In the genomic region with DNA sequence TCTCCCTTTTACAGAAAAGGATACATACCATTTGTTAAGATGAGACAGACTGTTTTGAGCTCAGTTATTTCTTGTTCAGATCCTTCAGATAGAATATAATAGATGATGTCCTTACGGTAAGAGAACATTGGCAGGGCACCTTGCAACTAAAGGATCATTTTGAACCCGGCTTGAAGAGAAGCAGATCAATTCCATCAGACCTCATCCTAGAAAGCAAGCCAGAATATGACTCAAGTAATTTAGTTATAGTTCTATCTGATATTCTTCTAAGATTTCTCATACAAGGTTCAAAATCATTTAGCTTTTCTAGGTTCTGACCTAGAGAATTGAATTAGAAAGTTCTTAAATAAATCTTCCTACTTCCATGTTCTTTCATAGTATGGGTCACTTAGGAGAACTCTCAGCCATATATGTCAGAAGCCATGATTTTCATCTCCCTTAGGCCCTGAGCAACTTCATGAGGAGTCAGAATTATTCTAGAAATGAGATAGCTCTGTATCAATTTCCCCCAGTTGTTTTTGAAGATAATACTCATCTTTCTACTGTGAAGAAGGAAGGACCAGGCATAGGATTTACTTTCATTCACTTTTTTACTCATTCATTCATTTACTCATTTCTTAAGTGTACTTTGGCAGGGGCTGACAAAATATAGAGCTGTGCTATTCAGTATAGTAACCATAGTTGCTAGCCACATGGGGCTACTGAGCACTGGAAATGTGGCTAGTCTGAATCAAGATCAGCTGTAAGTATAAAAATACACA, we compare ENCODE assay signal across 22 cellular contexts. TPM values are rescaled to one million over a fixed set of nuclear protein-coding genes. Genes with fewer than 3 reads are reported as not detected.
DNase-seq lines count a peak whose midpoint lies in the region; ATAC-seq, FAIRE-seq and TF ChIP-seq lines count a peak whose summit lies in the region.
"Had no signal": no experiment of that assay in that cellular context is flagged by ENCODE, and none has a peak within 500 bp of the region (broad histone marks: within the 10 kb centered on the region; RNA-seq: fewer than 3 reads in every experiment).

No MANE protein-coding gene starts in this region.

- no peaks in the 10 kb centered on the region for H3K9me2 ChIP-seq in Loucy (replicated peaks; ENCODE audit: low read depth, low read length)

- DNase-seq in HepG2 (ENCODE audit: low spot score) (no peak), right lobe of liver (no peak)
- no peak for DNase-seq in activated naive CD8-positive, alpha-beta T cell treated with anti-CD3 and anti-CD28 coated beads, Interleukin-2, amount 10 ng/mL, durations not matched to agents 7 days and 5 days
- no peak for DNase-seq in stimulated activated naive CD8-positive, alpha-beta T cell treated with anti-CD3 and anti-CD28 coated beads, Interleukin-15, amount 100 ng/mL, for 72 hours
- DNase-seq: activated B cell treated with CpG ODN at 0.5 μM for 24 hours; adrenal gland; Caco-2; foreskin fibroblast; NCI-H1417 treated with DMSO at 0.1 percent for 48 hours; NCI-H524 treated with DMSO at 0.1 percent for 48 hours; stimulated activated naive CD4-positive, alpha-beta T cell had no signal

- H3K4me3 Mint-ChIP-seq in activated naive CD8-positive, alpha-beta T cell treated with anti-CD3 and anti-CD28 coated beads, Interleukin-2, amount 10 ng/mL, durations not matched to agents 7 days and 5 days = no peak overlapping the region
- peak overlapping the region in 1 of 2 donors; percentile 0 for H3K4me3 Mint-ChIP-seq in stimulated activated naive CD8-positive, alpha-beta T cell treated with anti-CD3 and anti-CD28 coated beads, Interleukin-15, amount 100 ng/mL, for 72 hours
- H3K4me3 Mint-ChIP-seq: activated B cell treated with CpG ODN at 0.5 μM for 24 hours had no signal

- H4K20me1 ChIP-seq in HepG2 (ENCODE audit: insufficient read depth, low read length) (0 out of 2 replicates have a peak, but pooled peaks cover 2% of the 10 kb centered on the region), Loucy (ENCODE audit: insufficient read depth, low read length, poor library complexity, severe bottlenecking) (peaks cover 54% of the 10 kb centered on the region)

- H3K36me3 ChIP-seq in HepG2 (replicated peaks in 1 of 2; ENCODE audit: control insufficient read depth in 1 of 2, insufficient read depth in 2 of 2, low read length in 2 of 2) (peaks cover 8 to 41% of the 10 kb centered on the region in 2 experiments; a peak in 4 of 5 replicates), right lobe of liver (peaks cover 0 to 3% (median 0%) of the 10 kb centered on the region in 4 donors), Loucy (ENCODE audit: insufficient read depth, low read length) (peaks cover 45% of the 10 kb centered on the region)

- H3K27me3 Mint-ChIP-seq in activated naive CD8-positive, alpha-beta T cell treated with anti-CD3 and anti-CD28 coated beads, Interleukin-2, amount 10 ng/mL, durations not matched to agents 7 days and 5 days = no peaks in the 10 kb centered on the region
- no peaks in the 10 kb centered on the region for H3K27me3 Mint-ChIP-seq in stimulated activated naive CD8-positive, alpha-beta T cell treated with anti-CD3 and anti-CD28 coated beads, Interleukin-15, amount 100 ng/mL, for 72 hours
- H3K27me3 Mint-ChIP-seq: activated B cell treated with CpG ODN at 0.5 μM for 24 hours had no signal

- peaks cover 8% of the 10 kb centered on the region for H3K4me1 ChIP-seq in HepG2 (ENCODE audit: insufficient read depth, low read length)
- no peaks in the 10 kb centered on the region for H3K4me1 ChIP-seq in right lobe of liver
- peaks cover 54% of the 10 kb centered on the region for H3K4me1 ChIP-seq in Loucy (ENCODE audit: insufficient read depth, low read length, poor library complexity, severe bottlenecking)
- H3K4me1 ChIP-seq: Caco-2, right atrium auricular region had no signal

- no peaks in the 10 kb centered on the region for H3K9me3 Mint-ChIP-seq in activated naive CD8-positive, alpha-beta T cell treated with anti-CD3 and anti-CD28 coated beads, Interleukin-2, amount 10 ng/mL, durations not matched to agents 7 days and 5 days
- no peaks in the 10 kb centered on the region for H3K9me3 Mint-ChIP-seq in stimulated activated naive CD8-positive, alpha-beta T cell treated with anti-CD3 and anti-CD28 coated beads, Interleukin-15, amount 100 ng/mL, for 72 hours
- H3K9me3 Mint-ChIP-seq: activated B cell treated with CpG ODN at 0.5 μM for 24 hours had no signal

- no peak for FAIRE-seq in HepG2 (lab: Jason Lieb, UNC)
- FAIRE-seq: keratinocyte had no signal

- H3K4me3 ChIP-seq in HepG2 (replicated peaks in 1 of 3; ENCODE audit: insufficient read depth in 1 of 3, low read depth in 2 of 3, low read length in 3 of 3) (no peak overlapping the region), right lobe of liver (no peak overlapping the region), Loucy (ENCODE audit: low read length, poor library complexity, severe bottlenecking) (peak overlapping the region; percentile 45)
- H3K4me3 ChIP-seq: adrenal gland, lung, right atrium auricular region, tibial nerve had no signal

- intact Hi-C loops in HepG2 (cut with micrococcal nuclease; ENCODE audit: unreplicated experiment) = no loop called here
- intact Hi-C loops in right lobe of liver (cut with DNase I) = no loop called here

- no peaks in the 10 kb centered on the region for H3K27me3 ChIP-seq in HepG2 (ENCODE audit: control insufficient read depth in 1 of 2, insufficient read depth in 2 of 2, low read length in 2 of 2)
- H3K27me3 ChIP-seq in right lobe of liver = no peaks in the 10 kb centered on the region
- no peaks in the 10 kb centered on the region for H3K27me3 ChIP-seq in Loucy (ENCODE audit: insufficient read depth, low read length, poor library complexity, severe bottlenecking)
- H3K27me3 ChIP-seq: adrenal gland, right atrium auricular region, tibial nerve had no signal

- TF ChIP-seq RAD21 in HepG2 (CRISPR knock-in tag; IDR thresholded peaks at IDR 0.05) = no peak

- H3K4me1 Mint-ChIP-seq in activated naive CD8-positive, alpha-beta T cell treated with anti-CD3 and anti-CD28 coated beads, Interleukin-2, amount 10 ng/mL, durations not matched to agents 7 days and 5 days = peaks cover 36% of the 10 kb centered on the region
- H3K4me1 Mint-ChIP-seq in stimulated activated naive CD8-positive, alpha-beta T cell treated with anti-CD3 and anti-CD28 coated beads, Interleukin-15, amount 100 ng/mL, for 72 hours = peaks cover 63% of the 10 kb centered on the region

- H2AFZ ChIP-seq in HepG2 (ENCODE audit: low read length) = no peak overlapping the region
- H2AFZ ChIP-seq in Loucy (ENCODE audit: low read length) = no peak overlapping the region

- H3K27ac Mint-ChIP-seq in activated naive CD8-positive, alpha-beta T cell treated with anti-CD3 and anti-CD28 coated beads, Interleukin-2, amount 10 ng/mL, durations not matched to agents 7 days and 5 days = peak overlapping the region; percentile 9
- H3K27ac Mint-ChIP-seq in stimulated activated naive CD8-positive, alpha-beta T cell treated with anti-CD3 and anti-CD28 coated beads, Interleukin-15, amount 100 ng/mL, for 72 hours = peak overlapping the region in 1 of 2 donors; percentile 42
- H3K27ac Mint-ChIP-seq: activated B cell treated with CpG ODN at 0.5 μM for 24 hours had no signal

- H3K27ac ChIP-seq in HepG2 (ENCODE audit: extremely low read length, insufficient read depth, low read length) = no peak overlapping the region
- H3K27ac ChIP-seq in right lobe of liver = no peak overlapping the region
- H3K27ac ChIP-seq: adrenal gland, epithelial cell of prostate, right atrium auricular region, tibial nerve had no signal

- H3K4me2 ChIP-seq in HepG2 (ENCODE audit: low read depth, low read length) = no peak overlapping the region
- peak overlapping the region; percentile 98 for H3K4me2 ChIP-seq in Loucy (ENCODE audit: low read depth, low read length, poor library complexity, severe bottlenecking)

- ATAC-seq in HepG2 = no peak
- ATAC-seq in right lobe of liver = no peak
- no peak for ATAC-seq in activated naive CD8-positive, alpha-beta T cell treated with anti-CD3 and anti-CD28 coated beads, Interleukin-2, amount 10 ng/mL, durations not matched to agents 7 days and 5 days (ENCODE audit: low read depth)
- ATAC-seq in stimulated activated naive CD8-positive, alpha-beta T cell treated with anti-CD3 and anti-CD28 coated beads, Interleukin-15, amount 100 ng/mL, for 72 hours = peak; percentile 92
- ATAC-seq in GM21528 (IDR thresholded peaks at IDR 0.05; ENCODE audit: low FRiP score, unreplicated experiment) = no peak
- ATAC-seq in GM19463 (IDR thresholded peaks at IDR 0.05; ENCODE audit: unreplicated experiment) = no peak
- ATAC-seq: Right ventricle myocardium inferior had no signal

- BruUV-seq in HepG2 (replicated peaks; lab: Mats Ljungman, UMichigan) = no TSS peak

- CTCF ChIA-PET in HepG2 (lab: Yijun Ruan, JAX; ENCODE audit: low intra/inter-chr PET ratio, low total read pairs) = interaction anchor here (1.5 kb wide), 1 partner anchor 41 kb away, joined by 5 read pairs; no protein-coding TSS in a partner anchor

- TF ChIP-seq POLR2A in HepG2 (IDR thresholded peaks at IDR 0.05; ENCODE audit: insufficient read depth in 1 of 2, low read depth in 2 of 2, low read length in 2 of 2) (no peak), right lobe of liver (IDR thresholded peaks at IDR 0.05) (no peak)

- POLR2A ChIA-PET in HepG2 (lab: Yijun Ruan, JAX) = interaction anchor here (2.9 kb wide), 1 partner anchor 11 kb away, joined by 18 read pairs; a partner anchor contains a TSS
- POLR2A ChIA-PET in activated naive CD8-positive, alpha-beta T cell treated with anti-CD3 and anti-CD28 coated beads, Interleukin-2, amount 10 ng/mL, durations not matched to agents 7 days and 5 days (lab: Charles Lee) = interaction anchor here (0.9 to 3.1 kb wide), 4 partner anchors 11 to 45 kb away, joined by 3 to 20 read pairs (median 10); a partner anchor contains a TSS

- no peaks in the 10 kb centered on the region; the same call in 1 of the 2 replicates for H3F3A ChIP-seq in Loucy (ENCODE audit: low read depth)

- 98% methylated on average over 2 of the region's 2 CpGs for WGBS in HepG2 (ENCODE audit: low lambda C conversion rate)
- 93% methylated on average over 2 of the region's 2 CpGs for WGBS in right lobe of liver (ENCODE audit: insufficient coverage, low coverage, low lambda C conversion rate, missing lambda C conversion rate)

- TF ChIP-seq CTCF in HepG2 (CRISPR knock-in tag; IDR thresholded peaks at IDR 0.05) (no peak), right lobe of liver (IDR thresholded peaks at IDR 0.05) (no peak), Loucy (conservative IDR thresholded peaks at IDR 0.05; ENCODE audit: low read length) (no peak)

- in situ Hi-C loops in HepG2 (cut with HindIII; ENCODE audit: extremely low pct_ligation_motif_present, low pct_unique_long_range_greater_than_20kb) = no loop called here

- H3K36me3 Mint-ChIP-seq in activated naive CD8-positive, alpha-beta T cell treated with anti-CD3 and anti-CD28 coated beads, Interleukin-2, amount 10 ng/mL, durations not matched to agents 7 days and 5 days = peaks cover 43% of the 10 kb centered on the region

- H3K79me2 ChIP-seq in HepG2 (ENCODE audit: insufficient read depth, low read length) = peaks cover 3% of the 10 kb centered on the region
- peaks cover 76% of the 10 kb centered on the region for H3K79me2 ChIP-seq in Loucy (ENCODE audit: insufficient read depth, low read length)

- H3K9ac ChIP-seq in HepG2 (ENCODE audit: insufficient read depth, low read depth, low read length) = no peak overlapping the region
- peak overlapping the region; percentile 7 for H3K9ac ChIP-seq in Loucy (ENCODE audit: low read depth, low read length, poor library complexity, severe bottlenecking)

- TF ChIP-seq EP300 in HepG2 (IDR thresholded peaks at IDR 0.05; ENCODE audit: low read depth in 2 of 2, low read length in 2 of 2) (no peak), HepG2 (CRISPR knock-in tag; IDR thresholded peaks at IDR 0.05; ENCODE audit: borderline replicate concordance) (no peak)

- H3K9me3 ChIP-seq in HepG2 (ENCODE audit: low read length) (no peaks in the 10 kb centered on the region), right lobe of liver (no peaks in the 10 kb centered on the region), Loucy (ENCODE audit: insufficient read depth, low read depth, low read length) (no peaks in the 10 kb centered on the region)
- H3K9me3 ChIP-seq: adrenal gland, Caco-2, right atrium auricular region, tibial nerve had no signal

RNA-seq across cellular contexts. Expression of a gene that starts 2.5 kb away (rescaled TPM):
- total RNA-seq in HepG2 (2016; rRNA removed; fragmentation: Illumina TruSeq; extraction: Trizol) = 1.7 and 1.9 TPM in 2 replicates
- 0.30 TPM in 1 of 2 replicates, not detected in the other for total RNA-seq in HepG2 (2016; cell fraction: cytosol; rRNA removed; fragmentation: Illumina TruSeq; extraction: Trizol; ENCODE audit: low read depth)
- 2.0 TPM in 2 replicates for total RNA-seq in HepG2 (2016; cell fraction: insoluble cytoplasmic fraction; rRNA removed; fragmentation: Illumina TruSeq; extraction: Trizol)
- total RNA-seq in HepG2 (2016; cell fraction: membrane; rRNA removed; fragmentation: Illumina TruSeq; extraction: Trizol) = 0.77 and 0.93 TPM in 2 replicates
- 1.3 and 1.6 TPM in 2 replicates for total RNA-seq in HepG2 (2016; cell fraction: nucleus; rRNA removed; fragmentation: Illumina TruSeq; extraction: Trizol)
- polyA plus RNA-seq in HepG2 (2011; rRNA removed) = 2.9 and 3.0 TPM in 2 replicates
- polyA plus RNA-seq in HepG2 (2011; cell fraction: cytosol; rRNA removed) = 2.0 and 3.6 TPM in 2 replicates
- polyA plus RNA-seq in HepG2 (2011; cell fraction: nucleus; rRNA removed) = 3.5 and 4.0 TPM in 2 replicates
- polyA plus RNA-seq in HepG2 (2012) = 2.3 and 2.4 TPM in 2 replicates
- polyA plus RNA-seq in HepG2 (2016; cell fraction: cytosol; fragmentation: Illumina TruSeq; extraction: Trizol; ENCODE audit: low read depth) = 0.19 TPM in 1 of 2 replicates, not detected in the other
- polyA plus RNA-seq in HepG2 (2016; cell fraction: insoluble cytoplasmic fraction; fragmentation: Illumina TruSeq; extraction: Trizol; ENCODE audit: low read depth) = 1.5 and 2.0 TPM in 2 replicates
- polyA plus RNA-seq in HepG2 (2016; cell fraction: membrane; fragmentation: Illumina TruSeq; extraction: Trizol; ENCODE audit: low read depth) = 0.64 and 0.72 TPM in 2 replicates
- 2.1 TPM in 2 replicates for polyA plus RNA-seq in HepG2 (2016; cell fraction: nucleus; fragmentation: Illumina TruSeq; extraction: Trizol; ENCODE audit: insufficient read depth, low read depth)
- 2.2 and 5.1 TPM in 2 replicates for polyA minus RNA-seq in HepG2 (2011; rRNA and poly(A)+ RNA removed; ENCODE audit: low replicate concordance)
- polyA minus RNA-seq in HepG2 (2011; cell fraction: cytosol; rRNA and poly(A)+ RNA removed) = 2.7 and 3.4 TPM in 2 replicates
- polyA minus RNA-seq in HepG2 (2011; cell fraction: nucleus; rRNA and poly(A)+ RNA removed) = 3.2 and 6.3 TPM in 2 replicates
- 1 to 10 TPM in 2 of 6 experiments, under 1 TPM in 3, not detected in 1; 0.69 to 1.6 (median 0.90) TPM for total RNA-seq in right lobe of liver
- 10 to 100 TPM; 10.6 to 13.5 TPM for total RNA-seq in activated naive CD8-positive, alpha-beta T cell treated with anti-CD3 and anti-CD28 coated beads, Interleukin-2, amount 10 ng/mL, durations not matched to agents 7 days and 5 days

RNA-seq across cellular contexts. Expression of a gene that starts 11.4 kb away (rescaled TPM):
- total RNA-seq in HepG2 (2016; rRNA removed; fragmentation: Illumina TruSeq; extraction: Trizol) = 83.0 and 120 TPM in 2 replicates
- 262 and 384 TPM in 2 replicates for total RNA-seq in HepG2 (2016; cell fraction: cytosol; rRNA removed; fragmentation: Illumina TruSeq; extraction: Trizol; ENCODE audit: low read depth)
- total RNA-seq in HepG2 (2016; cell fraction: insoluble cytoplasmic fraction; rRNA removed; fragmentation: Illumina TruSeq; extraction: Trizol) = 80.2 and 129 TPM in 2 replicates
- total RNA-seq in HepG2 (2016; cell fraction: membrane; rRNA removed; fragmentation: Illumina TruSeq; extraction: Trizol) = 165 and 224 TPM in 2 replicates
- 56.6 and 61.7 TPM in 2 replicates for total RNA-seq in HepG2 (2016; cell fraction: nucleus; rRNA removed; fragmentation: Illumina TruSeq; extraction: Trizol)
- polyA plus RNA-seq in HepG2 (2011; rRNA removed) = 152 and 167 TPM in 2 replicates
- 201 and 220 TPM in 2 replicates for polyA plus RNA-seq in HepG2 (2011; cell fraction: cytosol; rRNA removed)
- polyA plus RNA-seq in HepG2 (2011; cell fraction: nucleus; rRNA removed) = 45.6 and 74.1 TPM in 2 replicates
- polyA plus RNA-seq in HepG2 (2012) = 78.5 and 108 TPM in 2 replicates
- 345 and 456 TPM in 2 replicates for polyA plus RNA-seq in HepG2 (2016; cell fraction: cytosol; fragmentation: Illumina TruSeq; extraction: Trizol; ENCODE audit: low read depth)
- polyA plus RNA-seq in HepG2 (2016; cell fraction: insoluble cytoplasmic fraction; fragmentation: Illumina TruSeq; extraction: Trizol; ENCODE audit: low read depth) = 86.2 and 89.6 TPM in 2 replicates
- 169 and 229 TPM in 2 replicates for polyA plus RNA-seq in HepG2 (2016; cell fraction: membrane; fragmentation: Illumina TruSeq; extraction: Trizol; ENCODE audit: low read depth)
- polyA plus RNA-seq in HepG2 (2016; cell fraction: nucleus; fragmentation: Illumina TruSeq; extraction: Trizol; ENCODE audit: insufficient read depth, low read depth) = 90.2 and 116 TPM in 2 replicates
- polyA minus RNA-seq in HepG2 (2011; rRNA and poly(A)+ RNA removed; ENCODE audit: low replicate concordance) = 41.9 and 49.9 TPM in 2 replicates
- 32.4 and 34.8 TPM in 2 replicates for polyA minus RNA-seq in HepG2 (2011; cell fraction: cytosol; rRNA and poly(A)+ RNA removed)
- 23.4 and 35.9 TPM in 2 replicates for polyA minus RNA-seq in HepG2 (2011; cell fraction: nucleus; rRNA and poly(A)+ RNA removed)
- 10 to 100 TPM in 4 of 6 experiments, 1 to 10 TPM in 2; 8.4 to 30.5 (median 14.0) TPM for total RNA-seq in right lobe of liver
- 100 to 1,000 TPM; 124 to 130 TPM for total RNA-seq in activated naive CD8-positive, alpha-beta T cell treated with anti-CD3 and anti-CD28 coated beads, Interleukin-2, amount 10 ng/mL, durations not matched to agents 7 days and 5 days

RNA-seq across cellular contexts. Expression of a gene that starts 13.8 kb away (rescaled TPM):
- 18.7 and 19.0 TPM in 2 replicates for total RNA-seq in HepG2 (2016; rRNA removed; fragmentation: Illumina TruSeq; extraction: Trizol)
- total RNA-seq in HepG2 (2016; cell fraction: cytosol; rRNA removed; fragmentation: Illumina TruSeq; extraction: Trizol; ENCODE audit: low read depth) = 6.7 and 7.1 TPM in 2 replicates
- 18.5 and 19.5 TPM in 2 replicates for total RNA-seq in HepG2 (2016; cell fraction: insoluble cytoplasmic fraction; rRNA removed; fragmentation: Illumina TruSeq; extraction: Trizol)
- total RNA-seq in HepG2 (2016; cell fraction: membrane; rRNA removed; fragmentation: Illumina TruSeq; extraction: Trizol) = 12.7 and 13.2 TPM in 2 replicates
- total RNA-seq in HepG2 (2016; cell fraction: nucleus; rRNA removed; fragmentation: Illumina TruSeq; extraction: Trizol) = 24.4 and 27.5 TPM in 2 replicates
- 21.0 and 30.8 TPM in 2 replicates for polyA plus RNA-seq in HepG2 (2011; rRNA removed)
- 10.3 and 11.7 TPM in 2 replicates for polyA plus RNA-seq in HepG2 (2011; cell fraction: cytosol; rRNA removed)
- polyA plus RNA-seq in HepG2 (2011; cell fraction: nucleus; rRNA removed) = 74.0 and 103 TPM in 2 replicates
- 12.9 and 15.4 TPM in 2 replicates for polyA plus RNA-seq in HepG2 (2012)
- polyA plus RNA-seq in HepG2 (2016; cell fraction: cytosol; fragmentation: Illumina TruSeq; extraction: Trizol; ENCODE audit: low read depth) = 3.7 and 4.7 TPM in 2 replicates
- 15.5 and 18.0 TPM in 2 replicates for polyA plus RNA-seq in HepG2 (2016; cell fraction: insoluble cytoplasmic fraction; fragmentation: Illumina TruSeq; extraction: Trizol; ENCODE audit: low read depth)
- polyA plus RNA-seq in HepG2 (2016; cell fraction: membrane; fragmentation: Illumina TruSeq; extraction: Trizol; ENCODE audit: low read depth) = 7.7 and 9.3 TPM in 2 replicates
- 34.2 and 36.3 TPM in 2 replicates for polyA plus RNA-seq in HepG2 (2016; cell fraction: nucleus; fragmentation: Illumina TruSeq; extraction: Trizol; ENCODE audit: insufficient read depth, low read depth)
- 27.6 and 35.2 TPM in 2 replicates for polyA minus RNA-seq in HepG2 (2011; rRNA and poly(A)+ RNA removed; ENCODE audit: low replicate concordance)
- polyA minus RNA-seq in HepG2 (2011; cell fraction: cytosol; rRNA and poly(A)+ RNA removed) = 6.0 and 6.2 TPM in 2 replicates
- 23.8 and 26.7 TPM in 2 replicates for polyA minus RNA-seq in HepG2 (2011; cell fraction: nucleus; rRNA and poly(A)+ RNA removed)
- 10 to 100 TPM; 25.8 to 41.7 (median 33.6) TPM for total RNA-seq in right lobe of liver
- 1 to 10 TPM; 7.0 to 8.6 TPM for total RNA-seq in activated naive CD8-positive, alpha-beta T cell treated with anti-CD3 and anti-CD28 coated beads, Interleukin-2, amount 10 ng/mL, durations not matched to agents 7 days and 5 days

RNA-seq across cellular contexts. Expression of a gene that starts 15.5 kb away (rescaled TPM):
- not detected in 2 replicates for total RNA-seq in HepG2 (2016; rRNA removed; fragmentation: Illumina TruSeq; extraction: Trizol)
- not detected in 2 replicates for total RNA-seq in HepG2 (2016; cell fraction: cytosol; rRNA removed; fragmentation: Illumina TruSeq; extraction: Trizol; ENCODE audit: low read depth)
- not detected in 2 replicates for total RNA-seq in HepG2 (2016; cell fraction: insoluble cytoplasmic fraction; rRNA removed; fragmentation: Illumina TruSeq; extraction: Trizol)
- not detected in 2 replicates for total RNA-seq in HepG2 (2016; cell fraction: membrane; rRNA removed; fragmentation: Illumina TruSeq; extraction: Trizol)
- not detected in 2 replicates for total RNA-seq in HepG2 (2016; cell fraction: nucleus; rRNA removed; fragmentation: Illumina TruSeq; extraction: Trizol)
- polyA plus RNA-seq in HepG2 (2011; rRNA removed) = not detected in 2 replicates
- polyA plus RNA-seq in HepG2 (2011; cell fraction: cytosol; rRNA removed) = not detected in 2 replicates
- polyA plus RNA-seq in HepG2 (2011; cell fraction: nucleus; rRNA removed) = not detected in 2 replicates
- not detected in 2 replicates for polyA plus RNA-seq in HepG2 (2012)
- polyA plus RNA-seq in HepG2 (2016; cell fraction: cytosol; fragmentation: Illumina TruSeq; extraction: Trizol; ENCODE audit: low read depth) = not detected in 2 replicates
- not detected in 2 replicates for polyA plus RNA-seq in HepG2 (2016; cell fraction: insoluble cytoplasmic fraction; fragmentation: Illumina TruSeq; extraction: Trizol; ENCODE audit: low read depth)
- not detected in 2 replicates for polyA plus RNA-seq in HepG2 (2016; cell fraction: membrane; fragmentation: Illumina TruSeq; extraction: Trizol; ENCODE audit: low read depth)
- polyA plus RNA-seq in HepG2 (2016; cell fraction: nucleus; fragmentation: Illumina TruSeq; extraction: Trizol; ENCODE audit: insufficient read depth, low read depth) = not detected in 2 replicates
- polyA minus RNA-seq in HepG2 (2011; rRNA and poly(A)+ RNA removed; ENCODE audit: low replicate concordance) = not detected in 2 replicates
- polyA minus RNA-seq in HepG2 (2011; cell fraction: cytosol; rRNA and poly(A)+ RNA removed) = not detected in 2 replicates
- polyA minus RNA-seq in HepG2 (2011; cell fraction: nucleus; rRNA and poly(A)+ RNA removed) = not detected in 2 replicates
- total RNA-seq in right lobe of liver = under 1 TPM in 3 of 6 experiments, not detected in 3; 0.44 to 0.83 (median 0.55) TPM
- total RNA-seq in activated naive CD8-positive, alpha-beta T cell treated with anti-CD3 and anti-CD28 coated beads, Interleukin-2, amount 10 ng/mL, durations not matched to agents 7 days and 5 days = 1 to 10 TPM in 1 of 2 experiments, under 1 TPM in 1; 0.45 to 1.3 TPM
- total RNA-seq: activated B cell treated with CpG ODN at 0.5 μM for 24 hours, adrenal gland, Caco-2, dermis microvascular lymphatic vessel endothelial cell, osteoblast, right atrium auricular region, tibial nerve had no signal
- polyA plus RNA-seq: keratinocyte had no signal

RNA-seq across cellular contexts. Expression of a gene that starts 40.8 kb away (rescaled TPM):
- total RNA-seq in HepG2 (2016; rRNA removed; fragmentation: Illumina TruSeq; extraction: Trizol) (20.6 and 29.2 TPM in 2 replicates), right lobe of liver (1 to 10 TPM; 1.6 to 9.6 (median 5.4) TPM)
- total RNA-seq in HepG2 (2016; cell fraction: cytosol; rRNA removed; fragmentation: Illumina TruSeq; extraction: Trizol; ENCODE audit: low read depth) = 14.7 and 15.6 TPM in 2 replicates
- total RNA-seq in HepG2 (2016; cell fraction: insoluble cytoplasmic fraction; rRNA removed; fragmentation: Illumina TruSeq; extraction: Trizol) = 18.9 and 30.0 TPM in 2 replicates
- total RNA-seq in HepG2 (2016; cell fraction: membrane; rRNA removed; fragmentation: Illumina TruSeq; extraction: Trizol) = 39.9 and 42.8 TPM in 2 replicates
- total RNA-seq in HepG2 (2016; cell fraction: nucleus; rRNA removed; fragmentation: Illumina TruSeq; extraction: Trizol) = 19.8 and 22.0 TPM in 2 replicates
- 48.7 and 62.0 TPM in 2 replicates for polyA plus RNA-seq in HepG2 (2011; rRNA removed)
- polyA plus RNA-seq in HepG2 (2011; cell fraction: cytosol; rRNA removed) = 53.5 and 62.3 TPM in 2 replicates
- polyA plus RNA-seq in HepG2 (2011; cell fraction: nucleus; rRNA removed) = 50.7 and 56.5 TPM in 2 replicates
- polyA plus RNA-seq in HepG2 (2012) = 36.1 and 48.8 TPM in 2 replicates
- polyA plus RNA-seq in HepG2 (2016; cell fraction: cytosol; fragmentation: Illumina TruSeq; extraction: Trizol; ENCODE audit: low read depth) = 21.8 and 24.0 TPM in 2 replicates
- 31.5 and 37.2 TPM in 2 replicates for polyA plus RNA-seq in HepG2 (2016; cell fraction: insoluble cytoplasmic fraction; fragmentation: Illumina TruSeq; extraction: Trizol; ENCODE audit: low read depth)
- polyA plus RNA-seq in HepG2 (2016; cell fraction: membrane; fragmentation: Illumina TruSeq; extraction: Trizol; ENCODE audit: low read depth) = 48.5 and 52.0 TPM in 2 replicates
- polyA plus RNA-seq in HepG2 (2016; cell fraction: nucleus; fragmentation: Illumina TruSeq; extraction: Trizol; ENCODE audit: insufficient read depth, low read depth) = 51.6 and 59.3 TPM in 2 replicates
- 1.7 and 102 TPM in 2 replicates for polyA minus RNA-seq in HepG2 (2011; rRNA and poly(A)+ RNA removed; ENCODE audit: low replicate concordance)
- 14.7 and 19.2 TPM in 2 replicates for polyA minus RNA-seq in HepG2 (2011; cell fraction: cytosol; rRNA and poly(A)+ RNA removed)
- polyA minus RNA-seq in HepG2 (2011; cell fraction: nucleus; rRNA and poly(A)+ RNA removed) = 16.0 and 25.4 TPM in 2 replicates
- total RNA-seq in activated naive CD8-positive, alpha-beta T cell treated with anti-CD3 and anti-CD28 coated beads, Interleukin-2, amount 10 ng/mL, durations not matched to agents 7 days and 5 days = 100 to 1,000 TPM; 107 to 108 TPM
